In the genomic region with DNA sequence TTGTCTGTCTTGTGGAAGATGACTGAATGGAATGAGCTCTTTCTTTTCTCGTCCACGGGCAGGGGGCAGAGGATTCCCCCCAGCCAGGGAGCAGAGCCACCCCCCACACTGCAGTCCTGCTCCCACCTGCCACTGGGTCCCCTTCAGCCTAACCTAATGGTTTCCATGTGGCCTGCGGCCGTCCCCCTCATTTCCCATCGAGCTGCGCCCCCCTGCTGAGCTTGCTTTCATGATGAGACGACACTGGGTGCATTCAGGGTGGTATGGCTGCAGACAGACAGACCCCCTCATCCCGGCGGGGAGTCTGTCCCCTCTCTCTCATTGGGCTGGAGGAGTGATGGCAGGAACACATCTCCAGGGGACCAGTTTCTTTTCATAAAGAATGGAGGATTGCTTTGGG, we compare ENCODE assay signal across 1 cellular context.
TF ChIP-seq lines count a peak whose summit lies in the region.

No MANE protein-coding gene starts in this region.

TF ChIP-seq in HepG2, 621 proteins besides CTCF, POLR2A, EP300 and RAD21 (continued from another document):
- TF ChIP-seq, protein P1, sequence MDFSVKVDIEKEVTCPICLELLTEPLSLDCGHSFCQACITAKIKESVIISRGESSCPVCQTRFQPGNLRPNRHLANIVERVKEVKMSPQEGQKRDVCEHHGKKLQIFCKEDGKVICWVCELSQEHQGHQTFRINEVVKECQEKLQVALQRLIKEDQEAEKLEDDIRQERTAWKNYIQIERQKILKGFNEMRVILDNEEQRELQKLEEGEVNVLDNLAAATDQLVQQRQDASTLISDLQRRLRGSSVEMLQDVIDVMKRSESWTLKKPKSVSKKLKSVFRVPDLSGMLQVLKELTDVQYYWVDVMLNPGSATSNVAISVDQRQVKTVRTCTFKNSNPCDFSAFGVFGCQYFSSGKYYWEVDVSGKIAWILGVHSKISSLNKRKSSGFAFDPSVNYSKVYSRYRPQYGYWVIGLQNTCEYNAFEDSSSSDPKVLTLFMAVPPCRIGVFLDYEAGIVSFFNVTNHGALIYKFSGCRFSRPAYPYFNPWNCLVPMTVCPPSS (IDR thresholded peaks at IDR 0.05): no peak
- TF ChIP-seq ZNF101 (CRISPR knock-in tag; IDR thresholded peaks at IDR 0.05; ENCODE audit: borderline replicate concordance, low read depth) (no peak), ZNF777 (CRISPR knock-in tag; IDR thresholded peaks at IDR 0.05) (no peak), ZNF879 (CRISPR knock-in tag; IDR thresholded peaks at IDR 0.05) (no peak), ZNF605 (CRISPR knock-in tag; IDR thresholded peaks at IDR 0.05) (no peak), ZNF773 (CRISPR knock-in tag; IDR thresholded peaks at IDR 0.05; ENCODE audit: borderline replicate concordance) (no peak), ZNF430 (CRISPR knock-in tag; IDR thresholded peaks at IDR 0.05) (no peak), ZNF484 (CRISPR knock-in tag; IDR thresholded peaks at IDR 0.05; ENCODE audit: borderline replicate concordance, low read depth) (no peak)
- TF ChIP-seq, protein P2, sequence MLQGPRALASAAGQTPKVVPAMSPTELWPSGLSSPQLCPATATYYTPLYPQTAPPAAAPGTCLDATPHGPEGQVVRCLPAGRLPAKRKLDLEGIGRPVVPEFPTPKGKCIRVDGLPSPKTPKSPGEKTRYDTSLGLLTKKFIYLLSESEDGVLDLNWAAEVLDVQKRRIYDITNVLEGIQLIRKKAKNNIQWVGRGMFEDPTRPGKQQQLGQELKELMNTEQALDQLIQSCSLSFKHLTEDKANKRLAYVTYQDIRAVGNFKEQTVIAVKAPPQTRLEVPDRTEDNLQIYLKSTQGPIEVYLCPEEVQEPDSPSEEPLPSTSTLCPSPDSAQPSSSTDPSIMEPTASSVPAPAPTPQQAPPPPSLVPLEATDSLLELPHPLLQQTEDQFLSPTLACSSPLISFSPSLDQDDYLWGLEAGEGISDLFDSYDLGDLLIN (CRISPR knock-in tag; IDR thresholded peaks at IDR 0.05; ENCODE audit: borderline replicate concordance): no peak
- TF ChIP-seq, protein P3, sequence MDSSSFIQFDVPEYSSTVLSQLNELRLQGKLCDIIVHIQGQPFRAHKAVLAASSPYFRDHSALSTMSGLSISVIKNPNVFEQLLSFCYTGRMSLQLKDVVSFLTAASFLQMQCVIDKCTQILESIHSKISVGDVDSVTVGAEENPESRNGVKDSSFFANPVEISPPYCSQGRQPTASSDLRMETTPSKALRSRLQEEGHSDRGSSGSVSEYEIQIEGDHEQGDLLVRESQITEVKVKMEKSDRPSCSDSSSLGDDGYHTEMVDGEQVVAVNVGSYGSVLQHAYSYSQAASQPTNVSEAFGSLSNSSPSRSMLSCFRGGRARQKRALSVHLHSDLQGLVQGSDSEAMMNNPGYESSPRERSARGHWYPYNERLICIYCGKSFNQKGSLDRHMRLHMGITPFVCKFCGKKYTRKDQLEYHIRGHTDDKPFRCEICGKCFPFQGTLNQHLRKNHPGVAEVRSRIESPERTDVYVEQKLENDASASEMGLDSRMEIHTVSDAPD (CRISPR knock-in tag; IDR thresholded peaks at IDR 0.05): no peak
